ENCODE assay signal across 20 cellular contexts in the genomic region with DNA sequence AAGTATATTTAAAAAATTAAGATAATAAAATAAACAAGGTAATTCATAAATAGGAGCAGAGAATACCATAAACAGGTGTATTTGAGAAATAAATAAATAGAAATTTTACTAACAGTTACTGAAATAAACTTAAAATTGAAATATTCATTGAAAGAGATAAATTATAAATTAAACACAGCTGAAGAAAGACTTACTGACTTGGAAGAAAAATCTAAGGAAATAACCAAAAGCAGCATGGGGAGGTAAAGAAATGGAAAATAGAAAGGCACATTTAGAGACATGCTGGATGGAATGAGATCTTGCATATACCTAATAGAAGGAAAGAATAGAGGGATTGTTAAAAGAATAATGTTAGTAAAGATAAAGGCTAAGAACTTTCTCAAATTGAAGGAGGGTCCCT.
"Had no signal": no experiment of that assay in that cellular context is flagged by ENCODE, and none has a peak within 500 bp of the region (broad histone marks: within the 10 kb centered on the region; RNA-seq: fewer than 3 reads in every experiment).

No MANE protein-coding gene starts in this region.

- H3K27ac ChIP-seq: KMS-11, RWPE1 had no signal

- FAIRE-seq: HepG2 had no signal

- DNase-seq: IMR-90, Kasumi-1, MM.1S, NCI-H1092 treated with DMSO at 0.1 percent for 48 hours, NCI-H1436, NCI-H187, NCI-H2029, NCI-H2081 treated with DMSO at 0.1 percent for 48 hours, NCI-H2171, NCI-H226, NCI-H446, NCI-H510A, NCI-H524 treated with DMSO at 0.1 percent for 48 hours, NCI-H69, NCI-H774, SHP77 had no signal

- H3K9ac ChIP-seq: KMS-11 had no signal

- H3K4me2 ChIP-seq: KMS-11 had no signal

- ATAC-seq: HepG2, Panc1 had no signal
